ENCODE assay signal across 1 cellular context in the genomic region with DNA sequence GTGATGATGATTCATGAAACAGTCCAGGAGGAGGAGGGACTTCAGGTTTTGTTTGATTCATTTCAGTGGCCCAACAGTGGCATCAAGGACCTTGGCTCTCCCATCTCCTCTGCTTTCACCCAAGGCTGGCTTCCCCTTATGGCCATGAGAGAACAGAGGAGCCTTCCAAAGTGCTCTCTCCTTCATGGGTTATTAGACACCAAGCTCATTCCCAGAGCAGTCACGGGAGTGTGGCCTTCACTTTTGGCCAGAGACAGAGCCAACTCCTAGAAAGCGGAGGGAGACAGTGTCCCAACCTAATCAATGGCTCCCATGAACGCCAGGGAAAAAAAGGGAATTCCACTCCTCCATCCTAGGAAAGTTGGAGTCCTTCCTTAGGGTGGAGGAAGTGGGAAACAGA.
TF ChIP-seq lines count a peak whose summit lies in the region.

No MANE protein-coding gene starts in this region.

TF ChIP-seq in endothelial cell of umbilical vein, 7 proteins besides CTCF, POLR2A, EP300 and RAD21:
- TF ChIP-seq MYC (IDR thresholded peaks at IDR 0.05; ENCODE audit: low read depth, low read length), result no peak
- no peak for TF ChIP-seq FOS (IDR thresholded peaks at IDR 0.05; ENCODE audit: borderline replicate concordance, insufficient read depth, low read length)
- no peak for TF ChIP-seq JUN (IDR thresholded peaks at IDR 0.05; ENCODE audit: borderline replicate concordance, insufficient read depth, insufficient read length, low read depth)
- no peak for TF ChIP-seq EZH2 (IDR thresholded peaks at IDR 0.05; ENCODE audit: borderline replicate concordance, low read depth, low read length, severe bottlenecking)
- TF ChIP-seq, protein P1, sequence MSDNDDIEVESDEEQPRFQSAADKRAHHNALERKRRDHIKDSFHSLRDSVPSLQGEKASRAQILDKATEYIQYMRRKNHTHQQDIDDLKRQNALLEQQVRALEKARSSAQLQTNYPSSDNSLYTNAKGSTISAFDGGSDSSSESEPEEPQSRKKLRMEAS (IDR thresholded peaks at IDR 0.05; ENCODE audit: insufficient read depth, insufficient read length), result no peak
- TF ChIP-seq GATA2 (IDR thresholded peaks at IDR 0.05; ENCODE audit: insufficient read depth, insufficient read length, low read depth, low read length), result no peak
- TF ChIP-seq POLR2AphosphoS5 (IDR thresholded peaks at IDR 0.05; ENCODE audit: insufficient read depth, low read depth, low read length), result no peak
